23 cellular contexts compared by ENCODE assay signal in genomic region chr5:117261948-117262606, GRCh38.
"Had no signal": no experiment of that assay in that cellular context is flagged by ENCODE, and none has a peak within 500 bp of the region (broad histone marks: within the 10 kb centered on the region; RNA-seq: fewer than 3 reads in every experiment).

No MANE protein-coding gene starts in this region.

- H3K36me3 Mint-ChIP-seq: activated CD4-positive, alpha-beta memory T cell treated with anti-CD3 and anti-CD28 coated beads for 36 hours; activated naive CD8-positive, alpha-beta T cell treated with anti-CD3 and anti-CD28 coated beads for 36 hours; stimulated activated effector memory CD8-positive, alpha-beta T cell treated with anti-CD3 and anti-CD28 coated beads, Interleukin-12 subunit alpha, Interleukin-12 subunit beta, amount 100 ng/mL, for 72 hours had no signal

- H3K4me3 ChIP-seq: body of pancreas, heart left ventricle, left ventricle myocardium inferior, pancreas, smooth muscle cell, upper lobe of right lung had no signal

- H3K27me3 ChIP-seq: body of pancreas, heart left ventricle, neutrophil, pancreas, upper lobe of right lung had no signal

- H3K4me2 ChIP-seq: SK-N-SH, smooth muscle cell had no signal

- H3K4me3 Mint-ChIP-seq: activated B cell treated with CpG ODN at 0.5 μM for 24 hours; activated CD4-positive, alpha-beta memory T cell treated with anti-CD3 and anti-CD28 coated beads for 36 hours; activated naive CD8-positive, alpha-beta T cell treated with anti-CD3 and anti-CD28 coated beads for 36 hours; activated T-helper 1 cell treated with anti-CD3 and anti-CD28 coated beads, Interleukin-12 subunit alpha, Interleukin-12 subunit beta, Interleukin-2, Interleukin-4 antibody, amounts not matched to agents 30 ng/mL and 10 ng/mL and 1 ng/mL, durations not matched to agents 14 hours and 24 hours and 36 hours; dendritic cell treated with granulocyte-macrophage colony-stimulating factor and Interleukin-4, amounts not matched to agents 40 ng/mL and 50 ng/mL, for 4 days; stimulated activated effector memory CD8-positive, alpha-beta T cell treated with anti-CD3 and anti-CD28 coated beads, Interleukin-12 subunit alpha, Interleukin-12 subunit beta, amount 100 ng/mL, for 72 hours had no signal

- H3K36me3 ChIP-seq: heart left ventricle, left ventricle myocardium inferior, neutrophil, pancreas, upper lobe of right lung had no signal

- H3K27me3 Mint-ChIP-seq: activated B cell treated with CpG ODN at 0.5 μM for 24 hours; activated CD4-positive, alpha-beta memory T cell treated with anti-CD3 and anti-CD28 coated beads for 36 hours; activated naive CD8-positive, alpha-beta T cell treated with anti-CD3 and anti-CD28 coated beads for 36 hours; dendritic cell treated with granulocyte-macrophage colony-stimulating factor and Interleukin-4, amounts not matched to agents 40 ng/mL and 50 ng/mL, for 4 days had no signal

- FAIRE-seq: kidney, pancreas had no signal

- H3K9me3 ChIP-seq: body of pancreas, neutrophil, pancreas had no signal

- H3K4me1 ChIP-seq: body of pancreas, heart left ventricle, left ventricle myocardium inferior, pancreas, upper lobe of right lung had no signal

- H3K27ac Mint-ChIP-seq: activated B cell treated with CpG ODN at 0.5 μM for 24 hours; activated CD4-positive, alpha-beta memory T cell treated with anti-CD3 and anti-CD28 coated beads for 36 hours; activated naive CD8-positive, alpha-beta T cell treated with anti-CD3 and anti-CD28 coated beads for 36 hours; activated T-helper 1 cell treated with anti-CD3 and anti-CD28 coated beads, Interleukin-12 subunit alpha, Interleukin-12 subunit beta, Interleukin-2, Interleukin-4 antibody, amounts not matched to agents 30 ng/mL and 10 ng/mL and 1 ng/mL, durations not matched to agents 14 hours and 24 hours and 36 hours; dendritic cell treated with granulocyte-macrophage colony-stimulating factor and Interleukin-4, amounts not matched to agents 40 ng/mL and 50 ng/mL, for 4 days; stimulated activated effector memory CD8-positive, alpha-beta T cell treated with anti-CD3 and anti-CD28 coated beads, Interleukin-12 subunit alpha, Interleukin-12 subunit beta, amount 100 ng/mL, for 72 hours had no signal

- H3K9ac ChIP-seq: SK-N-SH had no signal

- ATAC-seq: body of pancreas; heart left ventricle; pancreas; sciatic nerve; stimulated activated effector memory CD8-positive, alpha-beta T cell treated with anti-CD3 and anti-CD28 coated beads, Interleukin-12 subunit alpha, Interleukin-12 subunit beta, amount 100 ng/mL, for 72 hours; upper lobe of right lung had no signal

- H3K4me1 Mint-ChIP-seq: activated B cell treated with CpG ODN at 0.5 μM for 24 hours; activated naive CD8-positive, alpha-beta T cell treated with anti-CD3 and anti-CD28 coated beads for 36 hours; stimulated activated effector memory CD8-positive, alpha-beta T cell treated with anti-CD3 and anti-CD28 coated beads, Interleukin-12 subunit alpha, Interleukin-12 subunit beta, amount 100 ng/mL, for 72 hours had no signal

- H3K9me2 ChIP-seq: SK-N-SH had no signal

- DNase-seq: activated B cell treated with CpG ODN at 0.5 μM for 24 hours; activated CD4-positive, alpha-beta memory T cell treated with anti-CD3 and anti-CD28 coated beads for 36 hours; activated CD4-positive, alpha-beta T cell treated with anti-CD3 and anti-CD28 coated beads for 4 hours; activated naive CD8-positive, alpha-beta T cell treated with anti-CD3 and anti-CD28 coated beads for 36 hours; activated T-cell treated with anti-CD3 and anti-CD28 coated beads for 4 hours; amniotic stem cell; body of pancreas; cerebellar nuclear complex; effector memory CD4-positive, alpha-beta T cell; foreskin melanocyte; heart left ventricle; kidney; left ventricle myocardium inferior; pancreas; SK-N-SH; stimulated activated CD4-positive, alpha-beta T cell treated with anti-CD3 and anti-CD28 coated beads, Interleukin-4, amount 100 ng/mL, for 1 hour; upper lobe of right lung had no signal

- H3K27ac ChIP-seq: body of pancreas, heart left ventricle, left ventricle myocardium inferior, neutrophil, pancreas, upper lobe of right lung had no signal
